9 cellular contexts compared by ENCODE assay signal in the genomic region with DNA sequence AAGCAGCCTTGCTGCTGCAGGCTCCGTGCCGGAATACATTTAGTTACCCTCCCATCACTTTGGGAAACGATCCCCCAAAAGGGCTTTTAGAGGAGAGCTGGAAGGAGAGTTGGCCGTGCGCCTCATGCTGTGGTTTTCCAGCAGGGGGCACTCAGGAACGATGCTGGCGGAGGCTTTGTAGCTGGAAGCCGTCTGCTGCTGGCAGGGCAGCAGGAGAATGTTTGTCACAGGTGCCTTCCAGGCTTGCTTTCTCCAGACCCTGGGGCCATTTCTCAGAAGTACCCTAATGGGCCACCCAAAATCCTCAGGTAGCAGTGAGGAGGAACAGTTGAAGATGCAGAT. TPM values are rescaled to one million over a fixed set of nuclear protein-coding genes. Genes with fewer than 3 reads are reported as not detected.
A peak's percentile ranks its signal among the peaks of the same experiment; 100 is the strongest.
DNase-seq lines count a peak whose midpoint lies in the region; ATAC-seq, FAIRE-seq and TF ChIP-seq lines count a peak whose summit lies in the region.
"Had no signal": no experiment of that assay in that cellular context is flagged by ENCODE, and none has a peak within 500 bp of the region (broad histone marks: within the 10 kb centered on the region; RNA-seq: fewer than 3 reads in every experiment).

No MANE protein-coding gene starts in this region.

- FAIRE-seq in urothelium cell line (lab: Jason Lieb, UNC), result no peak

- DNase-seq in G401 (ENCODE audit: low spot score), result peak; percentile 82
- DNase-seq in NCI-H1092 treated with DMSO at 0.1 percent for 48 hours (lab: John Stamatoyannopoulos, UW), result peak; percentile 75
- DNase-seq in activated CD4-positive, alpha-beta T cell treated with anti-CD3 and anti-CD28 coated beads, Interleukin-2, amount 50 U/mL, for 1 hour, result peak; percentile 38
- DNase-seq in erythroblast (lab: John Stamatoyannopoulos, UW), result peak; percentile 54 to 79
- DNase-seq in nephron progenitor cell, result peak; percentile 73
- peak; percentile 40 for DNase-seq in urothelium cell line (ENCODE audit: low spot score)

- H3K4me1 Mint-ChIP-seq in nephron progenitor cell, result peaks cover 53% of the 10 kb centered on the region

- no peak for TF ChIP-seq POLR2A in erythroblast (IDR thresholded peaks at IDR 0.05; ENCODE audit: low read length)

- peak overlapping the region; percentile 22 for H3K4me3 Mint-ChIP-seq in nephron progenitor cell

- in situ Hi-C loops in G401 (cut with HindIII; ENCODE audit: low sequenced_read_pairs), result no loop called here

- H3K9me3 Mint-ChIP-seq in nephron progenitor cell, result no peaks in the 10 kb centered on the region

- peaks cover 14% of the 10 kb centered on the region for H3K27me3 Mint-ChIP-seq in nephron progenitor cell (ENCODE audit: low read depth, poor library complexity)

- no peak for ATAC-seq in HG02884 (IDR thresholded peaks at IDR 0.05; ENCODE audit: unreplicated experiment)
- no peak for ATAC-seq in HG02610 (IDR thresholded peaks at IDR 0.05; ENCODE audit: unreplicated experiment)

- H3K27ac Mint-ChIP-seq in nephron progenitor cell, result peak overlapping the region; percentile 23

- peaks cover 23% of the 10 kb centered on the region for H3K36me3 Mint-ChIP-seq in nephron progenitor cell (ENCODE audit: low read depth)

- TF ChIP-seq CTCF in nephron progenitor cell (IDR thresholded peaks at IDR 0.05), result peak; percentile 76

RNA-seq across cellular contexts. Expression of a gene that starts 30.0 kb away (rescaled TPM):
- 1.5 and 2.8 TPM in 2 replicates for total RNA-seq in G401 (2014; rRNA removed; shearing (Covaris generic))
- total RNA-seq: T-helper 2 cell treated with Interferon-gamma antibody and Interleukin-4, amounts not matched to agents 100 ng/mL and 5 ng/mL, for 36 hours had no signal
